Comparison of ENCODE assay signal across 14 cellular contexts in genomic region chr2:134932864-134933526, GRCh38. TPM values are rescaled to one million over a fixed set of nuclear protein-coding genes. Genes with fewer than 3 reads are reported as not detected.
DNase-seq lines count a peak whose midpoint lies in the region; ATAC-seq, FAIRE-seq and TF ChIP-seq lines count a peak whose summit lies in the region.
"Had no signal": no experiment of that assay in that cellular context is flagged by ENCODE, and none has a peak within 500 bp of the region (broad histone marks: within the 10 kb centered on the region; RNA-seq: fewer than 3 reads in every experiment).

No MANE protein-coding gene starts in this region.

- no peaks in the 10 kb centered on the region; the same call in 1 of the 2 replicates for H4K20me1 ChIP-seq in GM12878 (ENCODE audit: control insufficient read depth, insufficient read depth)

- H3K36me3 Mint-ChIP-seq in mesothelial cell of epicardium: peaks cover 10% of the 10 kb centered on the region

- no peak overlapping the region for H3K9ac ChIP-seq in GM12878 (ENCODE audit: control insufficient read depth, insufficient read depth, low read length)

- H3K79me2 ChIP-seq in GM12878 (ENCODE audit: control insufficient read depth, insufficient read depth, low read length): peaks cover 79% of the 10 kb centered on the region

- H3K27me3 ChIP-seq in right cardiac atrium (ENCODE audit: control insufficient read depth, insufficient read depth) (no peaks in the 10 kb centered on the region), GM12878 (replicated peaks in 1 of 2; ENCODE audit: control insufficient read depth in 2 of 2, insufficient read depth in 2 of 2, low read length in 1 of 2) (no peaks in the 10 kb centered on the region), gastrocnemius medialis (no peaks in the 10 kb centered on the region)
- H3K27me3 ChIP-seq: breast epithelium had no signal

- H3K4me3 Mint-ChIP-seq in mesothelial cell of epicardium: no peak overlapping the region

- no peaks in the 10 kb centered on the region for H3K27me3 Mint-ChIP-seq in mesothelial cell of epicardium (ENCODE audit: low read depth)

- in situ Hi-C loops in GM12878 (cut with MboI): no loop called here
- in situ Hi-C loops in gastrocnemius medialis (cut with MboI; ENCODE audit: low sequenced_read_pairs in 4 of 4): no loop called here

- SMC1A ChIA-PET in GM12878 (lab: Charles Lee; ENCODE audit: uncharacterized antibody, unreplicated experiment): interaction anchor here (1.9 kb wide), 1 partner anchor 9 kb away, joined by 5 read pairs; no protein-coding TSS in a partner anchor

- POLR2A ChIA-PET in GM12878 (lab: Charles Lee): no interaction called here

- no peak overlapping the region for H3K4me2 ChIP-seq in GM12878 (ENCODE audit: control insufficient read depth, insufficient read depth)

- TF ChIP-seq EP300 in GM12878 (IDR thresholded peaks at IDR 0.05; ENCODE audit: borderline replicate concordance in 1 of 2, control insufficient read depth in 1 of 2, low read depth in 2 of 2, low read length in 2 of 2): no peak

- H3K9me3 Mint-ChIP-seq in mesothelial cell of epicardium: peaks cover 3% of the 10 kb centered on the region

- TF ChIP-seq CTCF in GM12878 (IDR thresholded peaks at IDR 0.05 in 2 of 3, conservative IDR thresholded peaks at IDR 0.05 in 1 of 3; ENCODE audit: control insufficient read depth in 2 of 3, extremely low read depth in 1 of 3, insufficient read depth in 1 of 3, low read depth in 3 of 3, low read length in 3 of 3) (no peak), mesothelial cell of epicardium (IDR thresholded peaks at IDR 0.05; ENCODE audit: unreplicated experiment) (no peak), gastrocnemius medialis (IDR thresholded peaks at IDR 0.05 in 4 of 5, conservative IDR thresholded peaks at IDR 0.05 in 1 of 5) (no peak)

- FAIRE-seq in GM12878 (lab: Jason Lieb, UNC): no peak

- intact Hi-C loops in left ventricle myocardium superior (cut with micrococcal nuclease): no loop called here
- intact Hi-C loops in right cardiac atrium (cut with DNase I): no loop called here
- intact Hi-C loops in GM12878 (cut with micrococcal nuclease; ENCODE audit: unreplicated experiment): no loop called here
- intact Hi-C loops in gastrocnemius medialis (cut with DNase I; ENCODE audit: low total_unique reads): no loop called here

- CTCF ChIA-PET in GM12878 (lab: Yijun Ruan, JAX): no interaction called here

- RAD21 ChIA-PET in GM12878 (lab: Charles Lee; ENCODE audit: unreplicated experiment): no interaction called here

- H3K4me1 ChIP-seq in right cardiac atrium (ENCODE audit: control insufficient read depth, insufficient read depth, low read length) (peaks cover 2% of the 10 kb centered on the region), GM12878 (ENCODE audit: control insufficient read depth, insufficient read depth, low read length) (no peaks in the 10 kb centered on the region), urinary bladder (ENCODE audit: insufficient read depth) (peaks cover 2% of the 10 kb centered on the region), gastrocnemius medialis (peaks cover 37 to 46% of the 10 kb centered on the region in 2 donors)

- H3K36me3 ChIP-seq in GM12878 (ENCODE audit: control insufficient read depth in 2 of 2, insufficient read depth in 2 of 2, low read length in 1 of 2) (peaks cover 0 to 25% of the 10 kb centered on the region in 2 experiments; a peak in 2 of 4 replicates), urinary bladder (ENCODE audit: insufficient read depth) (no peaks in the 10 kb centered on the region), gastrocnemius medialis (peaks cover 0 to 11% of the 10 kb centered on the region in 2 donors)
- H3K36me3 ChIP-seq: breast epithelium had no signal

- H3K27ac ChIP-seq in right cardiac atrium (ENCODE audit: low read length) (no peak overlapping the region), GM12878 (ENCODE audit: control insufficient read depth, insufficient read depth) (no peak overlapping the region), urinary bladder (ENCODE audit: low read depth) (peak overlapping the region; percentile 56), gastrocnemius medialis (no peak overlapping the region)
- H3K27ac ChIP-seq: breast epithelium had no signal

- H3K27ac Mint-ChIP-seq in mesothelial cell of epicardium: peak overlapping the region; percentile 47

- TSS peak; percentile 2 for BruUV-seq in GM12878 (replicated peaks; lab: Mats Ljungman, UMichigan)

- H3K4me3 ChIP-seq in right cardiac atrium (ENCODE audit: low read length): no peak overlapping the region
- H3K4me3 ChIP-seq in GM12878: no peak overlapping the region
- H3K4me3 ChIP-seq in urinary bladder (ENCODE audit: low read depth, low read length): no peak overlapping the region
- H3K4me3 ChIP-seq in gastrocnemius medialis: no peak overlapping the region
- H3K4me3 ChIP-seq: breast epithelium had no signal

- ATAC-seq in left ventricle myocardium superior (peak; percentile 18), right cardiac atrium (no peak), GM12878 (peak; percentile 27; the same call in 2 of the 3 replicates), gastrocnemius medialis (no peak)

- WGBS in right cardiac atrium: 80% methylated on average over 3 of the region's 3 CpGs
- 94% methylated on average over 3 of the region's 3 CpGs for WGBS in GM12878 (ENCODE audit: insufficient coverage, insufficient replicate concordance, low lambda C conversion rate, missing lambda C conversion rate)
- 91% methylated on average over 3 of the region's 3 CpGs for WGBS in urinary bladder

- no peaks in the 10 kb centered on the region for H3K9me3 ChIP-seq in right cardiac atrium (ENCODE audit: control insufficient read depth, low read length)
- no peaks in the 10 kb centered on the region; the same call in 2 of the 3 replicates for H3K9me3 ChIP-seq in GM12878 (replicated peaks; ENCODE audit: control insufficient read depth, insufficient read depth, low read length)
- H3K9me3 ChIP-seq in gastrocnemius medialis: no peaks in the 10 kb centered on the region
- H3K9me3 ChIP-seq: breast epithelium had no signal

- no peak for TF ChIP-seq RAD21 in GM12878 (IDR thresholded peaks at IDR 0.05; ENCODE audit: insufficient read depth, low read depth, low read length)

- peaks cover 49% of the 10 kb centered on the region for H3K4me1 Mint-ChIP-seq in mesothelial cell of epicardium

- TF ChIP-seq POLR2A in GM12878 (IDR thresholded peaks at IDR 0.05; ENCODE audit: low read depth, low read length): no peak
- no peak for TF ChIP-seq POLR2A in gastrocnemius medialis (IDR thresholded peaks at IDR 0.05)

- DNase-seq in left ventricle myocardium superior (no peak), right cardiac atrium (no peak), GM12878 (ENCODE audit: low read depth, low spot score) (no peak), mesothelial cell of epicardium (ENCODE audit: low spot score in 2 of 2, unreplicated experiment in 2 of 2) (no peak), gastrocnemius medialis (no peak), SIG-M5 treated with dmso at 0.1 percent for 504 hours (lab: John Stamatoyannopoulos, UW; ENCODE audit: unreplicated experiment) (no peak), NCI-H82 (lab: John Stamatoyannopoulos, UW) (no peak)
- DNase-seq: activated gamma-delta T cell treated with Interleukin-2 at 50 U/mL for 16 hours; KG1; NCI-H1436 treated with DMSO at 0.1 percent for 48 hours; NCI-H510A; stimulated activated CD4-positive, alpha-beta T cell treated with anti-CD3 and anti-CD28 coated beads, Interleukin-15, amount 100 ng/mL, for 24 hours had no signal

- H2AFZ ChIP-seq in GM12878 (ENCODE audit: control insufficient read depth, low read depth, low read length): no peak overlapping the region

TF ChIP-seq in GM12878, 131 proteins besides CTCF, POLR2A, EP300 and RAD21 (continues in another document):
- TF ChIP-seq, protein P1, sequence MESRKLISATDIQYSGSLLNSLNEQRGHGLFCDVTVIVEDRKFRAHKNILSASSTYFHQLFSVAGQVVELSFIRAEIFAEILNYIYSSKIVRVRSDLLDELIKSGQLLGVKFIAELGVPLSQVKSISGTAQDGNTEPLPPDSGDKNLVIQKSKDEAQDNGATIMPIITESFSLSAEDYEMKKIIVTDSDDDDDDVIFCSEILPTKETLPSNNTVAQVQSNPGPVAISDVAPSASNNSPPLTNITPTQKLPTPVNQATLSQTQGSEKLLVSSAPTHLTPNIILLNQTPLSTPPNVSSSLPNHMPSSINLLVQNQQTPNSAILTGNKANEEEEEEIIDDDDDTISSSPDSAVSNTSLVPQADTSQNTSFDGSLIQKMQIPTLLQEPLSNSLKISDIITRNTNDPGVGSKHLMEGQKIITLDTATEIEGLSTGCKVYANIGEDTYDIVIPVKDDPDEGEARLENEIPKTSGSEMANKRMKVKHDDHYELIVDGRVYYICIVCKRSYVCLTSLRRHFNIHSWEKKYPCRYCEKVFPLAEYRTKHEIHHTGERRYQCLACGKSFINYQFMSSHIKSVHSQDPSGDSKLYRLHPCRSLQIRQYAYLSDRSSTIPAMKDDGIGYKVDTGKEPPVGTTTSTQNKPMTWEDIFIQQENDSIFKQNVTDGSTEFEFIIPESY (IDR thresholded peaks at IDR 0.05): no peak
- TF ChIP-seq IKZF1 (conservative IDR thresholded peaks at IDR 0.05): no peak

RNA-seq across cellular contexts. Expression of gene CCNT2, which starts 14.4 kb away (rescaled TPM):
- 20.9 TPM for total RNA-seq in left ventricle myocardium superior
- 10 to 100 TPM; 21.8 to 23.9 (median 22.6) TPM for total RNA-seq in right cardiac atrium
- polyA plus RNA-seq in right cardiac atrium: 9.0 TPM
- total RNA-seq in GM12878 (2013; cell fraction: nucleolus; rRNA removed): 188 and 206 TPM in 2 replicates
- total RNA-seq in GM12878 (2014; rRNA removed): 22.8 and 25.6 TPM in 2 replicates
- 22.0 and 24.6 TPM in 2 replicates for total RNA-seq in GM12878 (2014; rRNA removed; fragmentation: Illumina TruSeq; extraction: Trizol)
- total RNA-seq in GM12878 (2021): 21.5 and 23.5 TPM in 2 replicates
- 9.6 TPM for polyA plus RNA-seq in GM12878 (2011; ENCODE audit: low read depth)
- polyA plus RNA-seq in GM12878 (2011; rRNA removed): 23.6 and 33.2 TPM in 2 replicates
- 10.3 and 14.0 TPM in 2 replicates for polyA plus RNA-seq in GM12878 (2011; cell fraction: cytosol; rRNA removed)
- 44.9 and 47.4 TPM in 2 replicates for polyA plus RNA-seq in GM12878 (2011; cell fraction: nucleus; rRNA removed)
- polyA plus RNA-seq in GM12878 (2012): 11.0 and 12.4 TPM in 2 replicates
- 20.6 and 24.1 TPM in 2 replicates for polyA plus RNA-seq in GM12878 (2014; fragmentation: Illumina TruSeq; extraction: Trizol)
- polyA plus RNA-seq in GM12878 (2014; fragmentation: Nextera tagmentation; extraction: Ambion mirVana): 1 to 10 TPM; 6.0 to 7.6 TPM
- 18.8 and 19.3 TPM in 2 replicates for polyA plus RNA-seq in GM12878 (2014; rRNA removed)
- 10 to 100 TPM; 16.5 to 16.8 TPM for polyA plus RNA-seq in GM12878 (2016; fragmentation: Nextera tagmentation; extraction: Ambion mirVana)
- 30.0 and 42.2 TPM in 2 replicates for polyA minus RNA-seq in GM12878 (2011; rRNA and poly(A)+ RNA removed)
- 5.6 and 13.8 TPM in 2 replicates for polyA minus RNA-seq in GM12878 (2011; cell fraction: cytosol; rRNA and poly(A)+ RNA removed)
- polyA minus RNA-seq in GM12878 (2011; cell fraction: nucleus; rRNA and poly(A)+ RNA removed): 79.7 and 88.0 TPM in 2 replicates
- 70.0 to 70.5 TPM (median 70.3 TPM) in 3 replicates for total RNA-seq in mesothelial cell of epicardium
- total RNA-seq in urinary bladder: 104 TPM
- polyA plus RNA-seq in urinary bladder: 14.8 TPM
- total RNA-seq in gastrocnemius medialis: 10 to 100 TPM; 11.6 to 28.4 (median 18.6) TPM

Comparison
In these comparisons a context has a peak if more than half of its experiments do, and no peak if none do; other contexts are left out.
1. ATAC-seq: peak in left ventricle myocardium superior (single experiment) and GM12878 (single experiment); none in right cardiac atrium (0 of 2) and gastrocnemius medialis (0 of 2).